22 cellular contexts compared by ENCODE assay signal in the genomic region with DNA sequence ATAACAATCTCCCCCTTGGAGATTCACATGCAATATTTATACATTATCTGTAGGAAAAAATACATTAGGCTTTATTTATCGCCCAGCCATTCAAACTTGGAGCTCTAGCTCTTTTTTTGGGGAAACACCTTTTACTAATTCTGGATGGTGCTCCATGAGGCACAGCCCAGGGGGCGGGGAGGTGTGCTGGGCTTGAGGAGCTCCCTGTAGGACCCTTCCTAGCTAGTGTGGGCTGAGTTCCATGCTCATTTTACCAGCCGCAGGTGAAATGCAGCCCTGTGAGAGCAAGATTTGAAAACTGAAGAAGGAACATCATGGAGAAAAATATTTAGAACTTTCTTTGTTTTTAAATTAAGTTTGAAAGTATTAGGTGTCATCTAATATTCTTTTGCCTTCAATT.
A peak's percentile ranks its signal among the peaks of the same experiment; 100 is the strongest.
DNase-seq lines count a peak whose midpoint lies in the region; ATAC-seq and TF ChIP-seq lines count a peak whose summit lies in the region.
"Had no signal": no experiment of that assay in that cellular context is flagged by ENCODE, and none has a peak within 500 bp of the region (broad histone marks: within the 10 kb centered on the region; RNA-seq: fewer than 3 reads in every experiment).

No MANE protein-coding gene starts in this region.

- intact Hi-C loops in lower lobe of right lung (cut with DNase I) (no loop called here), psoas muscle (cut with DNase I) (loop anchor here (2.0 to 10.0 kb wide), 3 partner anchors 47 to 185 kb away; a partner anchor contains a TSS)

- 47 to 74% (median 49%) methylated on average over 3 of the region's 3 CpGs for WGBS in psoas muscle, 3 donors

- H3K9me3 ChIP-seq in lower lobe of right lung, result no peaks in the 10 kb centered on the region
- no peaks in the 10 kb centered on the region for H3K9me3 ChIP-seq in psoas muscle
- H3K9me3 ChIP-seq in skeletal muscle tissue (ENCODE audit: control insufficient read depth in 3 of 3, low read length in 3 of 3), result no peaks in the 10 kb centered on the region
- H3K9me3 ChIP-seq: BE2C, BLaER1 had no signal

- H3K27ac ChIP-seq in lower lobe of right lung, result peak overlapping the region; percentile 28
- peak overlapping the region; percentile 90 for H3K27ac ChIP-seq in psoas muscle
- peak overlapping the region; percentile 59 for H3K27ac ChIP-seq in skeletal muscle tissue (ENCODE audit: low read depth, low read length)
- H3K27ac ChIP-seq: BLaER1 had no signal

- H3K4me3 ChIP-seq in lower lobe of right lung (no peak overlapping the region), psoas muscle (peak overlapping the region; percentile 68), skeletal muscle tissue (ENCODE audit: low read length in 3 of 3) (peak overlapping the region; percentile 58 to 72 (median 59))
- H3K4me3 ChIP-seq: BLaER1, GM12878 had no signal

- no peak for TF ChIP-seq CTCF in lower lobe of right lung (IDR thresholded peaks at IDR 0.05)
- TF ChIP-seq CTCF in psoas muscle (IDR thresholded peaks at IDR 0.05), result no peak

- H3K36me3 ChIP-seq in lower lobe of right lung, result peaks cover 80% of the 10 kb centered on the region
- H3K36me3 ChIP-seq in psoas muscle (ENCODE audit: insufficient read depth in 1 of 2, low read depth in 1 of 2), result peaks cover 10 to 59% of the 10 kb centered on the region in 2 donors
- H3K36me3 ChIP-seq in skeletal muscle tissue (ENCODE audit: control insufficient read depth in 3 of 3, insufficient read depth in 3 of 3, low read length in 3 of 3), result peaks cover 16 to 44% (median 30%) of the 10 kb centered on the region in 3 donors

- H3K9ac ChIP-seq in skeletal muscle tissue (ENCODE audit: low read depth in 1 of 3, low read length in 3 of 3), result peak overlapping the region; percentile 44 to 77 (median 52)
- H3K9ac ChIP-seq: BLaER1 had no signal

- ATAC-seq in lower lobe of right lung (no peak), psoas muscle (peak in 3 of 4 donors; percentile 32 to 58 (median 56))
- ATAC-seq: GM12878 had no signal

- no peaks in the 10 kb centered on the region for H3K27me3 ChIP-seq in lower lobe of right lung (ENCODE audit: low read depth)
- H3K27me3 ChIP-seq in psoas muscle (ENCODE audit: insufficient read depth in 3 of 3, low read length in 2 of 3), result no peaks in the 10 kb centered on the region
- no peaks in the 10 kb centered on the region for H3K27me3 ChIP-seq in skeletal muscle tissue (ENCODE audit: control insufficient read depth in 3 of 3, insufficient read depth in 3 of 3, low read length in 3 of 3)
- H3K27me3 ChIP-seq: BE2C, BLaER1 had no signal

- no peak for DNase-seq in lower lobe of right lung
- DNase-seq in psoas muscle, result no peak
- DNase-seq in Kasumi-1 (lab: John Stamatoyannopoulos, UW), result no peak
- DNase-seq in HuH-7.5 (ENCODE audit: low spot score), result no peak
- DNase-seq: 8988T; ACHN; BE2C; C1 segment of cervical spinal cord; CD4-positive, alpha-beta memory T cell; CD4-positive, CD25-positive, alpha-beta regulatory T cell; CD8-positive, alpha-beta memory T cell; COR-L47; DMS 273 treated with DMSO at 0.1 percent for 48 hours; DMS153; DMS53; DMS79; DND-41; EL; GDM1 had no signal

- H3K4me1 ChIP-seq in lower lobe of right lung (no peaks in the 10 kb centered on the region), psoas muscle (peaks cover 48% of the 10 kb centered on the region), skeletal muscle tissue (ENCODE audit: control insufficient read depth in 3 of 3, insufficient read depth in 3 of 3, low read length in 3 of 3) (peaks cover 19 to 35% (median 27%) of the 10 kb centered on the region in 3 donors)
- H3K4me1 ChIP-seq: BLaER1 had no signal

Comparison
In these comparisons a context has a peak if more than half of its experiments do, and no peak if none do; other contexts are left out.
1. ATAC-seq: peak in psoas muscle (3 of 4); none in lower lobe of right lung (0 of 2).
2. H3K27ac ChIP-seq: peak in every context shown above with its lines; median percentile 90 in psoas muscle; 59 in skeletal muscle tissue; 28 in lower lobe of right lung.